ENCODE assay signal across 34 cellular contexts in genomic region chr4:56637791-56638190, GRCh38. TPM values are rescaled to one million over a fixed set of nuclear protein-coding genes. Genes with fewer than 3 reads are reported as not detected.
A peak's percentile ranks its signal among the peaks of the same experiment; 100 is the strongest.
DNase-seq lines count a peak whose midpoint lies in the region; ATAC-seq, FAIRE-seq and TF ChIP-seq lines count a peak whose summit lies in the region.
"Had no signal": no experiment of that assay in that cellular context is flagged by ENCODE, and none has a peak within 500 bp of the region (broad histone marks: within the 10 kb centered on the region; RNA-seq: fewer than 3 reads in every experiment).

No MANE protein-coding gene starts in this region.

- in situ Hi-C loops in HepG2 (cut with HindIII; ENCODE audit: extremely low pct_ligation_motif_present, low pct_unique_long_range_greater_than_20kb), result no loop called here

- no peaks in the 10 kb centered on the region for H3K27me3 Mint-ChIP-seq in type B pancreatic cell
- H3K27me3 Mint-ChIP-seq: activated CD4-positive, alpha-beta memory T cell treated with anti-CD3 and anti-CD28 coated beads, Interleukin-2, amount 10 ng/mL, durations not matched to agents 7 days and 5 days; B cell; central memory CD8-positive, alpha-beta T cell; dendritic cell treated with granulocyte-macrophage colony-stimulating factor and Interleukin-4, amounts not matched to agents 40 ng/mL and 50 ng/mL, for 4 days; naive thymus-derived CD8-positive, alpha-beta T cell had no signal

- ATAC-seq in HepG2 (no peak), right lobe of liver (no peak), right cardiac atrium (no peak), GM18867 (IDR thresholded peaks at IDR 0.05; ENCODE audit: unreplicated experiment) (no peak)
- ATAC-seq: CD8-positive, alpha-beta T cell; gastroesophageal sphincter; GM12878; naive thymus-derived CD8-positive, alpha-beta T cell; Panc1; stimulated activated memory B cell treated with anti-CD40 and anti-IgM and Interleukin-4, amounts not matched to agents 10 μg/mL and 1 μg/mL and 100 μg/mL, for 72 hours had no signal

- no peak overlapping the region for H3K9ac ChIP-seq in HepG2 (ENCODE audit: insufficient read depth, low read depth, low read length)
- H3K9ac ChIP-seq: KMS-11 had no signal

- H3K4me1 ChIP-seq in HepG2 (ENCODE audit: insufficient read depth, low read length), result no peaks in the 10 kb centered on the region
- H3K4me1 ChIP-seq in right lobe of liver, result no peaks in the 10 kb centered on the region
- H3K4me1 ChIP-seq in esophagus squamous epithelium, result peaks cover 0 to 68% (median 25%) of the 10 kb centered on the region in 3 donors
- H3K4me1 ChIP-seq in right cardiac atrium (ENCODE audit: control insufficient read depth, insufficient read depth, low read length), result no peaks in the 10 kb centered on the region
- H3K4me1 ChIP-seq: gastroesophageal sphincter, lower lobe of right lung had no signal

- no peaks in the 10 kb centered on the region for H4K20me1 ChIP-seq in HepG2 (ENCODE audit: insufficient read depth, low read length)

- no peak for FAIRE-seq in HepG2 (lab: Jason Lieb, UNC)
- FAIRE-seq: GM12878 had no signal

- H3K27ac Mint-ChIP-seq in type B pancreatic cell, result peak overlapping the region; percentile 23
- H3K27ac Mint-ChIP-seq: activated CD4-positive, alpha-beta memory T cell treated with anti-CD3 and anti-CD28 coated beads, Interleukin-2, amount 10 ng/mL, durations not matched to agents 7 days and 5 days; activated naive CD4-positive, alpha-beta T cell treated with anti-CD3 and anti-CD28 coated beads for 36 hours; activated T-helper 1 cell treated with anti-CD3 and anti-CD28 coated beads, Interleukin-12 subunit alpha, Interleukin-12 subunit beta, Interleukin-2, Interleukin-4 antibody, amounts not matched to agents 30 ng/mL and 10 ng/mL and 1 ng/mL, durations not matched to agents 14 hours and 24 hours and 36 hours; B cell; CD8-positive, alpha-beta T cell; dendritic cell treated with granulocyte-macrophage colony-stimulating factor and Interleukin-4, amounts not matched to agents 40 ng/mL and 50 ng/mL, for 4 days; endodermal cell; naive thymus-derived CD8-positive, alpha-beta T cell; progenitor cell of endocrine pancreas; stimulated activated memory B cell treated with anti-CD40 and anti-IgM and Interleukin-4, amounts not matched to agents 10 μg/mL and 1 μg/mL and 100 μg/mL, for 72 hours had no signal

- CTCF ChIA-PET in HepG2 (lab: Yijun Ruan, JAX; ENCODE audit: low intra/inter-chr PET ratio, low total read pairs), result no interaction called here

- TF ChIP-seq CTCF in HepG2 (CRISPR knock-in tag; IDR thresholded peaks at IDR 0.05) (no peak), right lobe of liver (IDR thresholded peaks at IDR 0.05) (no peak), esophagus squamous epithelium (IDR thresholded peaks at IDR 0.05) (no peak), type B pancreatic cell (conservative IDR thresholded peaks at IDR 0.05) (no peak)

- H3K36me3 ChIP-seq in HepG2 (replicated peaks in 1 of 2; ENCODE audit: control insufficient read depth in 1 of 2, insufficient read depth in 2 of 2, low read length in 2 of 2), result no peaks in the 10 kb centered on the region
- no peaks in the 10 kb centered on the region for H3K36me3 ChIP-seq in right lobe of liver
- no peaks in the 10 kb centered on the region for H3K36me3 ChIP-seq in esophagus squamous epithelium
- H3K36me3 ChIP-seq: gastroesophageal sphincter, lower lobe of right lung had no signal

- H3K27ac ChIP-seq in HepG2 (ENCODE audit: extremely low read length, insufficient read depth, low read length) (no peak overlapping the region), right lobe of liver (no peak overlapping the region), esophagus squamous epithelium (peak overlapping the region; percentile 44 to 57 (median 50)), right cardiac atrium (ENCODE audit: low read length) (no peak overlapping the region)
- H3K27ac ChIP-seq: gastroesophageal sphincter, hepatocyte, KMS-11, lower lobe of right lung had no signal

- TF ChIP-seq RAD21 in HepG2 (CRISPR knock-in tag; IDR thresholded peaks at IDR 0.05), result no peak

- TF ChIP-seq POLR2A in HepG2 (IDR thresholded peaks at IDR 0.05; ENCODE audit: insufficient read depth in 1 of 2, low read depth in 2 of 2, low read length in 2 of 2) (no peak), right lobe of liver (IDR thresholded peaks at IDR 0.05) (no peak), esophagus squamous epithelium (IDR thresholded peaks at IDR 0.05) (no peak)

- H3K79me2 ChIP-seq in HepG2 (ENCODE audit: insufficient read depth, low read length), result no peaks in the 10 kb centered on the region
- H3K79me2 ChIP-seq: hepatocyte had no signal

- POLR2A ChIA-PET in HepG2 (lab: Yijun Ruan, JAX), result no interaction called here

- no peak overlapping the region for H3K4me2 ChIP-seq in HepG2 (ENCODE audit: low read depth, low read length)
- H3K4me2 ChIP-seq: hepatocyte, KMS-11 had no signal

- no peaks in the 10 kb centered on the region for H3K9me3 Mint-ChIP-seq in type B pancreatic cell
- H3K9me3 Mint-ChIP-seq: central memory CD8-positive, alpha-beta T cell; stimulated activated memory B cell treated with anti-CD40 and anti-IgM and Interleukin-4, amounts not matched to agents 10 μg/mL and 1 μg/mL and 100 μg/mL, for 72 hours had no signal

- H2AFZ ChIP-seq in HepG2 (ENCODE audit: low read length), result no peak overlapping the region
- H2AFZ ChIP-seq: hepatocyte had no signal

- DNase-seq in HepG2 (ENCODE audit: low spot score) (no peak), right lobe of liver (no peak), NCI-H226 (peak; percentile 26), esophagus squamous epithelium (lab: John Stamatoyannopoulos, UW) (no peak), type B pancreatic cell (ENCODE audit: extremely low spot score, unreplicated experiment) (no peak), right cardiac atrium (no peak), activated T-cell treated with anti-CD3 and anti-CD28 coated beads for 4 hours (no peak)
- DNase-seq: ACHN; activated CD4-positive, alpha-beta memory T cell treated with anti-CD3 and anti-CD28 coated beads, Interleukin-2, amount 10 ng/mL, durations not matched to agents 7 days and 5 days; activated CD8-positive, alpha-beta memory T cell treated with anti-CD3 and anti-CD28 coated beads, Interleukin-2, amount 50 U/mL, for 4 hours; activated naive CD4-positive, alpha-beta T cell treated with anti-CD3 and anti-CD28 coated beads for 36 hours; CD8-positive, alpha-beta T cell; EL; endodermal cell; HCEC 1CT; lower lobe of right lung; naive thymus-derived CD8-positive, alpha-beta T cell; NCI-H524 treated with DMSO at 0.1 percent for 48 hours; SHP77 treated with DMSO at 0.1 percent for 48 hours; substantia nigra; SW 1271; trophoblast cell had no signal

- no peaks in the 10 kb centered on the region for H3K36me3 Mint-ChIP-seq in type B pancreatic cell
- H3K36me3 Mint-ChIP-seq: CD8-positive, alpha-beta T cell; stimulated activated memory B cell treated with anti-CD40 and anti-IgM and Interleukin-4, amounts not matched to agents 10 μg/mL and 1 μg/mL and 100 μg/mL, for 72 hours had no signal

- no peak overlapping the region for H3K4me3 Mint-ChIP-seq in type B pancreatic cell
- H3K4me3 Mint-ChIP-seq: activated CD4-positive, alpha-beta memory T cell treated with anti-CD3 and anti-CD28 coated beads, Interleukin-2, amount 10 ng/mL, durations not matched to agents 7 days and 5 days; activated naive CD4-positive, alpha-beta T cell treated with anti-CD3 and anti-CD28 coated beads for 36 hours; activated T-helper 1 cell treated with anti-CD3 and anti-CD28 coated beads, Interleukin-12 subunit alpha, Interleukin-12 subunit beta, Interleukin-2, Interleukin-4 antibody, amounts not matched to agents 30 ng/mL and 10 ng/mL and 1 ng/mL, durations not matched to agents 14 hours and 24 hours and 36 hours; B cell; CD8-positive, alpha-beta T cell; central memory CD8-positive, alpha-beta T cell; dendritic cell treated with granulocyte-macrophage colony-stimulating factor and Interleukin-4, amounts not matched to agents 40 ng/mL and 50 ng/mL, for 4 days; endodermal cell; naive thymus-derived CD8-positive, alpha-beta T cell; stimulated activated memory B cell treated with anti-CD40 and anti-IgM and Interleukin-4, amounts not matched to agents 10 μg/mL and 1 μg/mL and 100 μg/mL, for 72 hours had no signal

- H3K9me3 ChIP-seq in HepG2 (ENCODE audit: low read length), result no peaks in the 10 kb centered on the region
- H3K9me3 ChIP-seq in right lobe of liver, result no peaks in the 10 kb centered on the region
- no peaks in the 10 kb centered on the region for H3K9me3 ChIP-seq in esophagus squamous epithelium
- no peaks in the 10 kb centered on the region for H3K9me3 ChIP-seq in right cardiac atrium (ENCODE audit: control insufficient read depth, low read length)
- H3K9me3 ChIP-seq: gastroesophageal sphincter, lower lobe of right lung had no signal

- no peak for TF ChIP-seq EP300 in HepG2 (IDR thresholded peaks at IDR 0.05; ENCODE audit: low read depth in 2 of 2, low read length in 2 of 2)
- no peak for TF ChIP-seq EP300 in HepG2 (CRISPR knock-in tag; IDR thresholded peaks at IDR 0.05; ENCODE audit: borderline replicate concordance)

- intact Hi-C loops in HepG2 (cut with micrococcal nuclease; ENCODE audit: unreplicated experiment) (no loop called here), right lobe of liver (cut with DNase I) (no loop called here), esophagus squamous epithelium (cut with DNase I) (no loop called here), right cardiac atrium (cut with DNase I) (no loop called here)

- H3K4me1 Mint-ChIP-seq in type B pancreatic cell (ENCODE audit: unreplicated experiment), result no peaks in the 10 kb centered on the region
- H3K4me1 Mint-ChIP-seq: B cell; stimulated activated memory B cell treated with anti-CD40 and anti-IgM and Interleukin-4, amounts not matched to agents 10 μg/mL and 1 μg/mL and 100 μg/mL, for 72 hours had no signal

- H3K4me3 ChIP-seq in HepG2 (replicated peaks in 1 of 3; ENCODE audit: insufficient read depth in 1 of 3, low read depth in 2 of 3, low read length in 3 of 3), result no peak overlapping the region
- H3K4me3 ChIP-seq in right lobe of liver, result no peak overlapping the region
- no peak overlapping the region for H3K4me3 ChIP-seq in esophagus squamous epithelium
- no peak overlapping the region for H3K4me3 ChIP-seq in right cardiac atrium (ENCODE audit: low read length)
- H3K4me3 ChIP-seq: gastroesophageal sphincter, GM12878, hepatocyte, lower lobe of right lung had no signal

- no peaks in the 10 kb centered on the region; a peak in 1 of 5 replicates for H3K27me3 ChIP-seq in HepG2 (ENCODE audit: control insufficient read depth in 1 of 2, insufficient read depth in 2 of 2, low read length in 2 of 2)
- H3K27me3 ChIP-seq in right lobe of liver, result no peaks in the 10 kb centered on the region
- H3K27me3 ChIP-seq in esophagus squamous epithelium, result no peaks in the 10 kb centered on the region
- no peaks in the 10 kb centered on the region for H3K27me3 ChIP-seq in right cardiac atrium (ENCODE audit: control insufficient read depth, insufficient read depth)
- H3K27me3 ChIP-seq: gastroesophageal sphincter, hepatocyte had no signal

- BruUV-seq in HepG2 (replicated peaks; lab: Mats Ljungman, UMichigan), result no TSS peak

RNA-seq across cellular contexts. Expression of gene HOPX, which starts 43.3 kb away (rescaled TPM):
- total RNA-seq in HepG2 (2016; rRNA removed; fragmentation: Illumina TruSeq; extraction: Trizol) (not detected in 2 replicates), right lobe of liver (under 1 TPM in 3 of 6 experiments, not detected in 3; 0.27 to 0.80 (median 0.42) TPM), esophagus squamous epithelium (100 to 1,000 TPM; 319 to 373 (median 338) TPM), type B pancreatic cell (ENCODE audit: low replicate concordance) (42.1 and 136 TPM in 2 replicates), right cardiac atrium (10 to 100 TPM; 30.6 to 82.1 (median 56.7) TPM)
- total RNA-seq in HepG2 (2016; cell fraction: cytosol; rRNA removed; fragmentation: Illumina TruSeq; extraction: Trizol; ENCODE audit: low read depth), result not detected in 2 replicates
- not detected in 2 replicates for total RNA-seq in HepG2 (2016; cell fraction: insoluble cytoplasmic fraction; rRNA removed; fragmentation: Illumina TruSeq; extraction: Trizol)
- not detected in 2 replicates for total RNA-seq in HepG2 (2016; cell fraction: membrane; rRNA removed; fragmentation: Illumina TruSeq; extraction: Trizol)
- total RNA-seq in HepG2 (2016; cell fraction: nucleus; rRNA removed; fragmentation: Illumina TruSeq; extraction: Trizol), result not detected in 2 replicates
- polyA plus RNA-seq in HepG2 (2011; rRNA removed) (not detected in 2 replicates), right cardiac atrium (159 TPM)
- not detected in 2 replicates for polyA plus RNA-seq in HepG2 (2011; cell fraction: cytosol; rRNA removed)
- polyA plus RNA-seq in HepG2 (2011; cell fraction: nucleus; rRNA removed), result not detected in 2 replicates
- polyA plus RNA-seq in HepG2 (2012), result not detected in 2 replicates
- not detected in 2 replicates for polyA plus RNA-seq in HepG2 (2016; cell fraction: cytosol; fragmentation: Illumina TruSeq; extraction: Trizol; ENCODE audit: low read depth)
- not detected in 2 replicates for polyA plus RNA-seq in HepG2 (2016; cell fraction: insoluble cytoplasmic fraction; fragmentation: Illumina TruSeq; extraction: Trizol; ENCODE audit: low read depth)
- not detected in 2 replicates for polyA plus RNA-seq in HepG2 (2016; cell fraction: membrane; fragmentation: Illumina TruSeq; extraction: Trizol; ENCODE audit: low read depth)
- not detected in 2 replicates for polyA plus RNA-seq in HepG2 (2016; cell fraction: nucleus; fragmentation: Illumina TruSeq; extraction: Trizol; ENCODE audit: insufficient read depth, low read depth)
- not detected in 2 replicates for polyA minus RNA-seq in HepG2 (2011; rRNA and poly(A)+ RNA removed; ENCODE audit: low replicate concordance)
- not detected in 2 replicates for polyA minus RNA-seq in HepG2 (2011; cell fraction: cytosol; rRNA and poly(A)+ RNA removed)
- polyA minus RNA-seq in HepG2 (2011; cell fraction: nucleus; rRNA and poly(A)+ RNA removed), result not detected in 2 replicates
- total RNA-seq: endodermal cell had no signal

Comparison
In these comparisons a context has a peak if more than half of its experiments do, and no peak if none do; other contexts are left out.
1. H3K27ac ChIP-seq: peak in esophagus squamous epithelium (4 of 4); none in HepG2 (single experiment), right lobe of liver (0 of 3) and right cardiac atrium (single experiment).
2. RNA of gene HOPX, which starts 43.3 kb away (total RNA-seq): 319 to 373 TPM in esophagus squamous epithelium, 30.6 to 82.1 TPM in right cardiac atrium and 42.1 to 136 TPM in type B pancreatic cell; 0.27 to 0.80 TPM in right lobe of liver and not detected in HepG2; every median in the first group is over 10 times any median in the second.